8 cellular contexts compared by ENCODE assay signal in the genomic region with DNA sequence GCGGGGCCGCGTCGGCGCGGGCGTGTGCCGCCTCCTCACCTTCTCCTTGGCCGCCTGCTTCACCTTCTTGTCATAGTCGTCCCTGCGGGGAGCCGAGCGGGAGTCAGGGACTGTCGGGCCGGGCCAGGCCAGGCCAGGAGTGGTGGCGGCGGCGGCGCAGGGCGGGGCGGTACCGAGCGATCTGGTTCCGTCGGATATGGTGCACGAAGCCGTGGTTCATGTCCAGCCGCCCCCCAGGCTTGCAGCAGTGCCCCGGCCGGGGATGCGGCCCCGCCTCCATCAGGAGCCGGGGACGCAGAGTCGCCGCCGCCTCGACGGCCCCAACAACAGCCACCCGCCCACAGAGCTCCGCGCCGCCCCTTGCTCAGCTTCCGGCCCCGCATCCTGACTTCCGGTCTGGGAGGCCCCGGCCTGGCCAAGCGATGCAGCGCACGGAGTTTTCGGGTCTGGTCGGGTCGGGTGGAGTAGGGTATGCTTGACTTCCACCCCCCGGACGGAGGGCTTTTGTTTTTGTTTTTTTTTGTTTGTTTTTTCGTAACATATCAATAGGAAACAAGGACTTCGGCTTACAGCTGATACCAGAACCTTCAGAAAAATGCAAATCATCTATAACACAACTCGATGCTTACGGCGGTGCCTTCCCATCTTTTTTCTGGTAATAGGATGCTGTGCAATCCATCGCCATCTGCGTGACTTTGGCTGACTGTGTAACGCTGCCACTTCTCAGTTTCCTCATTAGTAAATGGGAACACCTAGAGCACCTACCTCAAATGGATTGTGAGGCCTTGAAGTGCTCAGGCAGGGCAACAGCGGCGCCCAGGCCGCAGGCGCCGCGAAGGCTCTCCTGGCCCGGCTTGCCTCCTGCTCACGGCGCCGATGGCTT.
DNase-seq lines count a peak whose midpoint lies in the region; ATAC-seq lines count a peak whose summit lies in the region.

A gene with protein sequence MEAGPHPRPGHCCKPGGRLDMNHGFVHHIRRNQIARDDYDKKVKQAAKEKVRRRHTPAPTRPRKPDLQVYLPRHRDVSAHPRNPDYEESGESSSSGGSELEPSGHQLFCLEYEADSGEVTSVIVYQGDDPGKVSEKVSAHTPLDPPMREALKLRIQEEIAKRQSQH (minus strand): TSS at position 362 of the 883 bp plus-strand sequence. CDS start 82 bp downstream, at position 280.

- peak; percentile 77 for ATAC-seq in GM18868 (IDR thresholded peaks at IDR 0.05; ENCODE audit: unreplicated experiment)
- ATAC-seq in HG03103 (IDR thresholded peaks at IDR 0.05; ENCODE audit: low read depth, unreplicated experiment): peak; percentile 75

- peak; percentile 93 for DNase-seq in AG08396 (ENCODE audit: low spot score)
- peak; percentile 92 for DNase-seq in NCI-H345 (lab: John Stamatoyannopoulos, UW)
- peak; percentile 65 for DNase-seq in activated CD4-positive, CD25-positive, alpha-beta regulatory T cell treated with anti-CD3 and anti-CD28 coated beads, Interleukin-2, amount 50 U/mL, for 16 hours (ENCODE audit: low read depth, low spot score)
- DNase-seq in central memory CD4-positive, alpha-beta T cell: peak; percentile 79
- peak; percentile 96 for DNase-seq in islet precursor cell
- peak; percentile 82 to 90 (median 82) for DNase-seq in stimulated activated CD4-positive, alpha-beta T cell treated with anti-CD3 and anti-CD28 coated beads, Interleukin-12 subunit alpha, Interleukin-12 subunit beta, amount 100 ng/mL, for 48 hours (ENCODE audit: low read depth in 2 of 3, low spot score in 1 of 3)

Comparison
In these comparisons a context has a peak if more than half of its experiments do, and no peak if none do; other contexts are left out.
1. Peak in every context shown above with its lines: DNase-seq and ATAC-seq.